ENCODE assay signal across 29 cellular contexts in genomic region chr16:55452996-55453395, GRCh38.
"Had no signal": no experiment of that assay in that cellular context is flagged by ENCODE, and none has a peak within 500 bp of the region (broad histone marks: within the 10 kb centered on the region; RNA-seq: fewer than 3 reads in every experiment).

No MANE protein-coding gene starts in this region.

- H3K9me3 Mint-ChIP-seq: dendritic cell treated with granulocyte-macrophage colony-stimulating factor and Interleukin-4, amounts not matched to agents 40 ng/mL and 50 ng/mL, for 4 days; effector memory CD8-positive, alpha-beta T cell had no signal

- H3K4me1 ChIP-seq: colonic mucosa, esophagus muscularis mucosa, foreskin keratinocyte, gastrocnemius medialis, gastroesophageal sphincter, heart left ventricle, heart right ventricle had no signal

- H3K27me3 ChIP-seq: colonic mucosa, dorsolateral prefrontal cortex, esophagus squamous epithelium, foreskin keratinocyte, gastrocnemius medialis, gastroesophageal sphincter, heart left ventricle, heart right ventricle, hepatocyte had no signal

- H2AFZ ChIP-seq: hepatocyte had no signal

- H3K9me3 ChIP-seq: colonic mucosa, esophagus muscularis mucosa, esophagus squamous epithelium, gastrocnemius medialis, gastroesophageal sphincter, heart left ventricle had no signal

- H3K4me3 ChIP-seq: colonic mucosa, coronary artery, dorsolateral prefrontal cortex, esophagus muscularis mucosa, esophagus squamous epithelium, gastrocnemius medialis, gastroesophageal sphincter, heart left ventricle, heart right ventricle, hepatocyte had no signal

- H3K4me1 Mint-ChIP-seq: endodermal cell had no signal

- FAIRE-seq: colon, endometrium, endothelial cell of umbilical vein, frontal cortex had no signal

- H3K27ac ChIP-seq: colonic mucosa, coronary artery, dorsolateral prefrontal cortex, epithelial cell of prostate, esophagus muscularis mucosa, foreskin keratinocyte, gastrocnemius medialis, gastroesophageal sphincter, heart left ventricle, heart right ventricle, hepatocyte had no signal

- H3K79me2 ChIP-seq: hepatocyte had no signal

- H3K4me3 Mint-ChIP-seq: dendritic cell treated with granulocyte-macrophage colony-stimulating factor and Interleukin-4, amounts not matched to agents 40 ng/mL and 50 ng/mL, for 4 days; effector memory CD8-positive, alpha-beta T cell; endodermal cell had no signal

- H3K4me2 ChIP-seq: hepatocyte had no signal

- H3K27me3 Mint-ChIP-seq: dendritic cell treated with granulocyte-macrophage colony-stimulating factor and Interleukin-4, amounts not matched to agents 40 ng/mL and 50 ng/mL, for 4 days had no signal

- DNase-seq: colonic mucosa; cortex of kidney; dermis blood vessel endothelial cell; dorsolateral prefrontal cortex; effector CD4-positive, alpha-beta T cell; effector CD8-positive, alpha-beta T cell; effector memory CD4-positive, alpha-beta T cell; effector memory CD8-positive, alpha-beta T cell; endodermal cell; erythroblast; esophagus squamous epithelium; foreskin fibroblast; foreskin keratinocyte; foreskin melanocyte; gastrocnemius medialis; glutamatergic neuron; head of caudate nucleus; heart left ventricle; heart right ventricle had no signal

- H3K36me3 ChIP-seq: colonic mucosa, esophagus muscularis mucosa, esophagus squamous epithelium, gastrocnemius medialis, gastroesophageal sphincter, heart left ventricle, heart right ventricle had no signal

- H3K27ac Mint-ChIP-seq: dendritic cell treated with granulocyte-macrophage colony-stimulating factor and Interleukin-4, amounts not matched to agents 40 ng/mL and 50 ng/mL, for 4 days; effector memory CD8-positive, alpha-beta T cell; endodermal cell had no signal
